In genomic region chr6:151436300-151436699, GRCh38 we compare ENCODE assay signal across 24 cellular contexts. TPM values are rescaled to one million over a fixed set of nuclear protein-coding genes. Genes with fewer than 3 reads are reported as not detected.
A peak's percentile ranks its signal among the peaks of the same experiment; 100 is the strongest.
DNase-seq lines count a peak whose midpoint lies in the region; ATAC-seq, FAIRE-seq and TF ChIP-seq lines count a peak whose summit lies in the region.
"Had no signal": no experiment of that assay in that cellular context is flagged by ENCODE, and none has a peak within 500 bp of the region (broad histone marks: within the 10 kb centered on the region; RNA-seq: fewer than 3 reads in every experiment).

No MANE protein-coding gene starts in this region.

- H3K27ac ChIP-seq in A549 (no peak overlapping the region; a peak in 1 of 6 replicates), GM23248 (peak overlapping the region; percentile 83), osteoblast (ENCODE audit: low read depth, low read length) (peak overlapping the region; percentile 95), prostate gland (no peak overlapping the region), dorsolateral prefrontal cortex (no peak overlapping the region)
- H3K27ac ChIP-seq: adrenal gland, VCaP had no signal

- H3K79me2 ChIP-seq in GM23248 (ENCODE audit: insufficient read depth), result peaks cover 80% of the 10 kb centered on the region
- H3K79me2 ChIP-seq in osteoblast (ENCODE audit: insufficient read depth, low read length), result peaks cover 55% of the 10 kb centered on the region

- no peak for TF ChIP-seq CTCF in A549 (IDR thresholded peaks at IDR 0.05)
- no peak for TF ChIP-seq CTCF in osteoblast (IDR thresholded peaks at IDR 0.05; ENCODE audit: extremely low read depth, low read depth, low read length)
- TF ChIP-seq CTCF in prostate gland (IDR thresholded peaks at IDR 0.05), result no peak
- TF ChIP-seq CTCF in dorsolateral prefrontal cortex (IDR thresholded peaks at IDR 0.05 in 54 of 56, conservative IDR thresholded peaks at IDR 0.05 in 2 of 56; ENCODE audit: low read depth in 1 of 56, partially characterized antibody in 56 of 56), result no peak

- FAIRE-seq in A549 (lab: Jason Lieb, UNC) (no peak), endometrium (lab: Jason Lieb, UNC) (peak; percentile 81)
- FAIRE-seq: K562 had no signal

- H3K4me3 ChIP-seq in A549 (no peak overlapping the region), GM23248 (no peak overlapping the region), osteoblast (ENCODE audit: insufficient read depth, low read length) (peak overlapping the region; percentile 36), prostate gland (no peak overlapping the region), dorsolateral prefrontal cortex (no peak overlapping the region)
- H3K4me3 ChIP-seq: adrenal gland, K562, lung had no signal

- POLR2A ChIA-PET in A549 (lab: Yijun Ruan, JAX), result no interaction called here

- no peak for DNase-seq in A549 (ENCODE audit: low read depth in 1 of 2, low spot score in 1 of 2)
- peak; percentile 28 for DNase-seq in GM23248
- no peak for DNase-seq in osteoblast (ENCODE audit: insufficient read length, low spot score, missing footprints)
- no peak for DNase-seq in prostate gland (ENCODE audit: low spot score)
- DNase-seq in dorsolateral prefrontal cortex, result no peak
- no peak for DNase-seq in HCEC 1CT
- DNase-seq: activated CD4-positive, alpha-beta T cell treated with anti-CD3 and anti-CD28 coated beads, Interleukin-2, amount 50 U/mL, for 48 hours; activated CD8-positive, alpha-beta memory T cell treated with anti-CD3 and anti-CD28 coated beads, Interleukin-2, amount 50 U/mL, for 48 hours; activated gamma-delta T cell; adrenal gland; CD4-positive, alpha-beta T cell; DMS 273 treated with DMSO at 0.1 percent for 48 hours; H9; islet precursor cell; NCI-H1694; NCI-H2171 treated with DMSO at 0.1 percent for 48 hours; NCI-H526 treated with DMSO at 0.1 percent for 48 hours; stimulated activated CD8-positive, alpha-beta memory T cell treated with anti-CD3 and anti-CD28 coated beads, Interleukin-4, amount 100 ng/mL, for 48 hours; T-helper 2 cell had no signal

- H3K4me1 ChIP-seq in A549 (peaks cover 23% of the 10 kb centered on the region), GM23248 (ENCODE audit: insufficient read depth) (peaks cover 32% of the 10 kb centered on the region), osteoblast (ENCODE audit: insufficient read depth, low read length) (peaks cover 32% of the 10 kb centered on the region), prostate gland (replicated peaks) (no peaks in the 10 kb centered on the region)

- H3K9me2 ChIP-seq in GM23248 (ENCODE audit: insufficient read depth), result no peaks in the 10 kb centered on the region

- in situ Hi-C loops in GM23248 (cut with MboI), result no loop called here

- no peak for TF ChIP-seq RAD21 in A549 (conservative IDR thresholded peaks at IDR 0.05 in 1 of 2, IDR thresholded peaks at IDR 0.05 in 1 of 2)

- H2AFZ ChIP-seq in GM23248, result no peak overlapping the region
- H2AFZ ChIP-seq in osteoblast (ENCODE audit: low read length), result no peak overlapping the region

- H3K9ac ChIP-seq in GM23248, result 0 out of 2 replicates have a peak overlapping the region, but pooled peaks have one; percentile 17

- intact Hi-C loops in prostate gland (cut with DNase I), result no loop called here
- intact Hi-C loops in dorsolateral prefrontal cortex (cut with DNase I), result no loop called here

- CTCF ChIA-PET in A549 (lab: Yijun Ruan, JAX), result interaction anchor here (1.4 kb wide), 1 partner anchor 15 kb away, joined by 4 read pairs; the partner anchor contains the start of gene RMND1

- no peak for TF ChIP-seq POLR2A in A549 (IDR thresholded peaks at IDR 0.05; ENCODE audit: low read length)
- no peak for TF ChIP-seq POLR2A in prostate gland (IDR thresholded peaks at IDR 0.05)
- no peak for TF ChIP-seq POLR2A in GM18505 (IDR thresholded peaks at IDR 0.05; ENCODE audit: borderline replicate concordance, extremely low read depth, insufficient read depth, insufficient read length)

- 81% methylated on average over 3 of the region's 3 CpGs for WGBS in A549 (ENCODE audit: missing lambda C conversion rate)
- WGBS in GM23248 (ENCODE audit: low coverage in 1 of 2, low lambda C conversion rate in 2 of 2, missing lambda C conversion rate in 2 of 2), 2 experiments, result 33 to 35% methylated on average over 3 of the region's 3 CpGs
- WGBS in prostate gland, result 37% methylated on average over 3 of the region's 3 CpGs

- no peaks in the 10 kb centered on the region for H3K27me3 ChIP-seq in GM23248 (replicated peaks; ENCODE audit: insufficient read depth)
- H3K27me3 ChIP-seq in osteoblast (ENCODE audit: insufficient read depth, low read length), result no peaks in the 10 kb centered on the region
- no peaks in the 10 kb centered on the region for H3K27me3 ChIP-seq in prostate gland (replicated peaks; ENCODE audit: insufficient read depth)
- H3K27me3 ChIP-seq in dorsolateral prefrontal cortex, result no peaks in the 10 kb centered on the region
- H3K27me3 ChIP-seq: adrenal gland had no signal

- H3K4me2 ChIP-seq in A549, result peak overlapping the region; percentile 56
- peak overlapping the region; percentile 44 for H3K4me2 ChIP-seq in GM23248 (ENCODE audit: unreplicated experiment)
- H3K4me2 ChIP-seq in osteoblast (ENCODE audit: insufficient read depth, low read length), result peak overlapping the region; percentile 65

- TF ChIP-seq EP300 in A549 (IDR thresholded peaks at IDR 0.05), result no peak

- peaks cover 37% of the 10 kb centered on the region for H3F3A ChIP-seq in GM23248 (ENCODE audit: insufficient read depth)

- ATAC-seq in A549 (no peak), GM18505 (IDR thresholded peaks at IDR 0.05; ENCODE audit: unreplicated experiment) (no peak)
- ATAC-seq: K562 had no signal

- no peaks in the 10 kb centered on the region for H4K20me1 ChIP-seq in GM23248 (ENCODE audit: insufficient read depth)
- peaks cover 3% of the 10 kb centered on the region for H4K20me1 ChIP-seq in osteoblast (ENCODE audit: insufficient read depth, low read length)

- H3K9me3 ChIP-seq in A549, result no peaks in the 10 kb centered on the region
- H3K9me3 ChIP-seq in GM23248 (ENCODE audit: low read depth), result no peaks in the 10 kb centered on the region
- no peaks in the 10 kb centered on the region for H3K9me3 ChIP-seq in osteoblast (ENCODE audit: low read depth, low read length)
- no peaks in the 10 kb centered on the region for H3K9me3 ChIP-seq in prostate gland
- H3K9me3 ChIP-seq: adrenal gland had no signal

- H3K36me3 ChIP-seq in GM23248 (ENCODE audit: low read depth), result peaks cover 14% of the 10 kb centered on the region
- H3K36me3 ChIP-seq in osteoblast (ENCODE audit: insufficient read depth, low read length), result peaks cover 16% of the 10 kb centered on the region
- no peaks in the 10 kb centered on the region for H3K36me3 ChIP-seq in prostate gland

TF ChIP-seq in A549, 52 proteins besides CTCF, POLR2A, EP300 and RAD21 (continues in another document):
- TF ChIP-seq HOXB5 (CRISPR knock-in tag; IDR thresholded peaks at IDR 0.05), result no peak
- no peak for TF ChIP-seq ESRRA (IDR thresholded peaks at IDR 0.05; ENCODE audit: borderline replicate concordance, low read length)
- TF ChIP-seq, protein P1, sequence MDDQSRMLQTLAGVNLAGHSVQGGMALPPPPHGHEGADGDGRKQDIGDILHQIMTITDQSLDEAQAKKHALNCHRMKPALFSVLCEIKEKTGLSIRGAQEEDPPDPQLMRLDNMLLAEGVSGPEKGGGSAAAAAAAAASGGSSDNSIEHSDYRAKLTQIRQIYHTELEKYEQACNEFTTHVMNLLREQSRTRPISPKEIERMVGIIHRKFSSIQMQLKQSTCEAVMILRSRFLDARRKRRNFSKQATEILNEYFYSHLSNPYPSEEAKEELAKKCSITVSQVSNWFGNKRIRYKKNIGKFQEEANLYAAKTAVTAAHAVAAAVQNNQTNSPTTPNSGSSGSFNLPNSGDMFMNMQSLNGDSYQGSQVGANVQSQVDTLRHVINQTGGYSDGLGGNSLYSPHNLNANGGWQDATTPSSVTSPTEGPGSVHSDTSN (IDR thresholded peaks at IDR 0.05), result no peak
- no peak for TF ChIP-seq CHD4 (IDR thresholded peaks at IDR 0.05; ENCODE audit: borderline replicate concordance)

RNA-seq across cellular contexts. Expression of gene RMND1, which starts 15.6 kb away (rescaled TPM):
- polyA plus RNA-seq in A549 (2011; rRNA removed) (11.5 and 13.1 TPM in 2 replicates), A549 (2017; fragmentation: RNase III; extraction: RNeasy Plus Mini Kit Qiagen cat#74134 plus additional on column Dnase treatment) (11.7 to 12.5 TPM (median 11.7 TPM) in 3 replicates), GM23248 (2016; fragmentation: Nextera tagmentation; extraction: Ambion mirVana) (25.6 and 30.6 TPM in 2 replicates)
- polyA plus RNA-seq in A549 (2012; cell fraction: cytosol; rRNA removed), result 4.3 and 5.0 TPM in 2 replicates
- polyA plus RNA-seq in A549 (2012; cell fraction: nucleus; rRNA removed), result 1.8 and 3.0 TPM in 2 replicates
- 6.4 and 7.0 TPM in 2 replicates for polyA minus RNA-seq in A549 (2011; rRNA and poly(A)+ RNA removed)
- 29.9 and 31.1 TPM in 2 replicates for total RNA-seq in GM23248 (2014; rRNA removed; shearing (Covaris generic))
- total RNA-seq in osteoblast (55.7 and 56.5 TPM in 2 replicates), prostate gland (10 to 100 TPM; 17.1 to 22.9 TPM), dorsolateral prefrontal cortex (10 to 100 TPM; 16.2 to 37.8 (median 25.1) TPM)

RNA-seq across cellular contexts. Expression of gene ZBTB2, which starts 44.9 kb away (rescaled TPM):
- 15.3 and 17.3 TPM in 2 replicates for polyA plus RNA-seq in A549 (2011; rRNA removed)
- 12.5 and 15.3 TPM in 2 replicates for polyA plus RNA-seq in A549 (2012; cell fraction: cytosol; rRNA removed)
- polyA plus RNA-seq in A549 (2012; cell fraction: nucleus; rRNA removed), result 6.9 and 7.4 TPM in 2 replicates
- polyA plus RNA-seq in A549 (2017; fragmentation: RNase III; extraction: RNeasy Plus Mini Kit Qiagen cat#74134 plus additional on column Dnase treatment), result 10.8 to 12.0 TPM (median 11.4 TPM) in 3 replicates
- 21.6 and 23.6 TPM in 2 replicates for polyA minus RNA-seq in A549 (2011; rRNA and poly(A)+ RNA removed)
- total RNA-seq in GM23248 (2014; rRNA removed; shearing (Covaris generic)), result 11.6 and 13.7 TPM in 2 replicates
- 9.7 and 9.9 TPM in 2 replicates for polyA plus RNA-seq in GM23248 (2016; fragmentation: Nextera tagmentation; extraction: Ambion mirVana)
- 7.1 and 8.7 TPM in 2 replicates for total RNA-seq in osteoblast
- total RNA-seq in prostate gland, result 10 to 100 TPM in 1 of 2 donors, 1 to 10 TPM in 1; 8.1 to 13.6 TPM
- total RNA-seq in dorsolateral prefrontal cortex, result 10 to 100 TPM in 7 of 120 experiments, 1 to 10 TPM in 113; 4.4 to 12.5 (median 7.1) TPM

RNA-seq across cellular contexts. Expression of gene CCDC170, which starts 57.5 kb away (rescaled TPM):
- polyA plus RNA-seq in A549 (2011; rRNA removed) (0.53 and 0.61 TPM in 2 replicates), A549 (2017; fragmentation: RNase III; extraction: RNeasy Plus Mini Kit Qiagen cat#74134 plus additional on column Dnase treatment) (0.05 to 0.09 TPM (median 0.07 TPM) in 3 replicates), GM23248 (2016; fragmentation: Nextera tagmentation; extraction: Ambion mirVana) (0.27 and 0.49 TPM in 2 replicates)
- 0.03 and 0.04 TPM in 2 replicates for polyA plus RNA-seq in A549 (2012; cell fraction: cytosol; rRNA removed)
- polyA plus RNA-seq in A549 (2012; cell fraction: nucleus; rRNA removed), result 0.01 TPM in 1 of 2 replicates, not detected in the other
- 0.39 and 1.1 TPM in 2 replicates for polyA minus RNA-seq in A549 (2011; rRNA and poly(A)+ RNA removed)
- total RNA-seq in GM23248 (2014; rRNA removed; shearing (Covaris generic)), result 0.11 TPM in 1 of 2 replicates, not detected in the other
- total RNA-seq in osteoblast (1.8 and 2.7 TPM in 2 replicates), prostate gland (under 1 TPM; 0.32 to 0.85 TPM), dorsolateral prefrontal cortex (10 to 100 TPM in 4 of 120 experiments, 1 to 10 TPM in 114, under 1 TPM in 2; 0.72 to 13.2 (median 3.1) TPM)
- total RNA-seq: CD4-positive, alpha-beta T cell had no signal

Comparison
In these comparisons a context has a peak if more than half of its experiments do, and no peak if none do; other contexts are left out.
1. H3K27ac ChIP-seq: peak in GM23248 (single experiment) and osteoblast (single experiment); none in A549 (0 of 2), prostate gland (0 of 2) and dorsolateral prefrontal cortex (0 of 59).
2. Peak in every context shown above with its lines, with median percentiles within 50 percentile points of each other: H3K4me2 ChIP-seq.